8 cellular contexts compared by ENCODE assay signal in genomic region chr2:70094978-70095832, GRCh38. TPM values are rescaled to one million over a fixed set of nuclear protein-coding genes. Genes with fewer than 3 reads are reported as not detected.
DNase-seq lines count a peak whose midpoint lies in the region; ATAC-seq and TF ChIP-seq lines count a peak whose summit lies in the region.

No MANE protein-coding gene starts in this region.

- H2AFZ ChIP-seq in trophoblast cell (ENCODE audit: insufficient read depth, low read length, poor library complexity) = no peak overlapping the region

- no peaks in the 10 kb centered on the region for H3K9me3 Mint-ChIP-seq in CD4-positive, alpha-beta memory T cell
- H3K9me3 Mint-ChIP-seq in activated T-cell treated with anti-CD3 and anti-CD28 coated beads, Interleukin-2, amount 50 U/mL, for 4 hours = no peaks in the 10 kb centered on the region

- POLR2A ChIA-PET in CD4-positive, alpha-beta memory T cell (lab: Charles Lee; ENCODE audit: partially characterized antibody) = interaction anchor here (1.1 to 29.5 kb wide), 11 partner anchors 9 to 199 kb away, joined by 3 to 2231 read pairs (median 8); partner anchors contain the start of genes C2orf42, MXD1, PCBP1 and PCYOX1

- WGBS in gastroesophageal sphincter (ENCODE audit: low coverage in 1 of 2), 2 donors = 16 to 31% methylated on average over 3 to 4 of the region's 7 CpGs
- no CpG with 5 or more reads among the region's 7 CpGs for WGBS in trophoblast cell (ENCODE audit: extremely low coverage, insufficient coverage, insufficient read length)

- H2BK120ac ChIP-seq in trophoblast cell (ENCODE audit: insufficient read depth, low read length, poor library complexity) = no peak overlapping the region

- no peaks in the 10 kb centered on the region for H3K79me2 ChIP-seq in trophoblast cell (ENCODE audit: control insufficient read depth, insufficient read depth, low read length, poor library complexity)

- no peak overlapping the region for H4K12ac ChIP-seq in trophoblast cell (ENCODE audit: low read depth, low read length)

- no peak overlapping the region for H3K4me2 ChIP-seq in trophoblast cell (ENCODE audit: low read length)

- intact Hi-C loops in CD4-positive, alpha-beta memory T cell (cut with micrococcal nuclease) = loop anchor here (1.0 to 2.0 kb wide), 5 partner anchors 8 to 37 kb away; partner anchors contain the start of gene PCBP1

- no peak overlapping the region for H2BK5ac ChIP-seq in trophoblast cell (ENCODE audit: low read depth, low read length, poor library complexity)

- no peak overlapping the region for H2BK12ac ChIP-seq in trophoblast cell (ENCODE audit: low read length)

- H2AK5ac ChIP-seq in trophoblast cell (ENCODE audit: low read length) = no peak overlapping the region

- TF ChIP-seq EP300 in gastroesophageal sphincter (IDR thresholded peaks at IDR 0.05) = no peak

- H3K4ac ChIP-seq in trophoblast cell (ENCODE audit: low read depth, low read length) = no peak overlapping the region

- H3K9me3 ChIP-seq in CD4-positive, alpha-beta memory T cell (ENCODE audit: control insufficient read depth in 1 of 2, low read length in 2 of 2) = no peaks in the 10 kb centered on the region
- no peaks in the 10 kb centered on the region for H3K9me3 ChIP-seq in gastroesophageal sphincter
- H3K9me3 ChIP-seq in trophoblast cell (ENCODE audit: insufficient read depth, low read depth, low read length) = no peaks in the 10 kb centered on the region

- peak overlapping the region; percentile 85 to 100 (median 97) for H3K27ac Mint-ChIP-seq in CD4-positive, alpha-beta memory T cell

- no peak overlapping the region for H3K23ac ChIP-seq in trophoblast cell (ENCODE audit: low read length)

- peaks cover 35 to 54% (median 43%) of the 10 kb centered on the region in 4 donors for H3K4me1 Mint-ChIP-seq in CD4-positive, alpha-beta memory T cell
- peaks cover 49% of the 10 kb centered on the region for H3K4me1 Mint-ChIP-seq in activated T-cell treated with anti-CD3 and anti-CD28 coated beads, Interleukin-2, amount 50 U/mL, for 4 hours (ENCODE audit: low read depth)

- H3K27ac ChIP-seq in CD4-positive, alpha-beta memory T cell (ENCODE audit: low read depth, low read length) = peak overlapping the region; percentile 76
- H3K27ac ChIP-seq in gastroesophageal sphincter = peak overlapping the region; percentile 74 to 86 (median 81)
- H3K27ac ChIP-seq in trophoblast cell (ENCODE audit: low read depth, low read length) = no peak overlapping the region

- CTCF ChIA-PET in CD4-positive, alpha-beta memory T cell (lab: Charles Lee; ENCODE audit: partially characterized antibody) = interaction anchor here (1.0 to 5.6 kb wide), 9 partner anchors 9 to 48 kb away, joined by 3 to 33 read pairs (median 4); no protein-coding TSS in a partner anchor

- TF ChIP-seq CTCF in gastroesophageal sphincter (IDR thresholded peaks at IDR 0.05) = no peak

- no peak overlapping the region for H4K8ac ChIP-seq in trophoblast cell (ENCODE audit: low read depth, low read length)

- H3K79me1 ChIP-seq in trophoblast cell (ENCODE audit: low read length) = no peaks in the 10 kb centered on the region

- H3K18ac ChIP-seq in trophoblast cell (ENCODE audit: low read length) = no peak overlapping the region

- H3K14ac ChIP-seq in trophoblast cell (ENCODE audit: low read length) = no peak overlapping the region

- ATAC-seq in GM19467 (IDR thresholded peaks at IDR 0.05; ENCODE audit: unreplicated experiment) = peak; percentile 53
- peak; percentile 77 to 86 for ATAC-seq in activated T-cell treated with anti-CD3 and anti-CD28 coated beads, Interleukin-2, amount 50 U/mL, for 4 hours
- ATAC-seq in gastroesophageal sphincter = peak; percentile 84
- ATAC-seq in GM19324 (IDR thresholded peaks at IDR 0.05; ENCODE audit: low FRiP score, unreplicated experiment) = no peak

- no peaks in the 10 kb centered on the region for H3K27me3 ChIP-seq in CD4-positive, alpha-beta memory T cell (ENCODE audit: insufficient read depth, low read length)
- H3K27me3 ChIP-seq in gastroesophageal sphincter (no peaks in the 10 kb centered on the region), trophoblast cell (ENCODE audit: insufficient read depth, low read length) (no peaks in the 10 kb centered on the region)

- peak; percentile 69 to 77 (median 74) for DNase-seq in CD4-positive, alpha-beta memory T cell
- peak; percentile 98 for DNase-seq in MV-4-11 (lab: John Stamatoyannopoulos, UW)
- peak; percentile 38 for DNase-seq in activated T-cell treated with anti-CD3 and anti-CD28 coated beads, Interleukin-2, amount 50 U/mL, for 4 hours
- no peak for DNase-seq in trophoblast cell
- DNase-seq in SK-N-DZ (ENCODE audit: low spot score) = no peak

- H3K36me3 ChIP-seq in CD4-positive, alpha-beta memory T cell (ENCODE audit: insufficient read depth, low read length) = no peaks in the 10 kb centered on the region
- H3K36me3 ChIP-seq in gastroesophageal sphincter = no peaks in the 10 kb centered on the region
- H3K36me3 ChIP-seq in trophoblast cell (ENCODE audit: control insufficient read depth in 1 of 2, insufficient read depth in 2 of 2, low read length in 2 of 2) = no peaks in the 10 kb centered on the region

- peaks cover 4 to 13% of the 10 kb centered on the region in 2 donors for H3K36me3 Mint-ChIP-seq in CD4-positive, alpha-beta memory T cell
- peaks cover 5% of the 10 kb centered on the region for H3K36me3 Mint-ChIP-seq in activated T-cell treated with anti-CD3 and anti-CD28 coated beads, Interleukin-2, amount 50 U/mL, for 4 hours (ENCODE audit: insufficient read depth)

- H3K4me1 ChIP-seq in CD4-positive, alpha-beta memory T cell (ENCODE audit: insufficient read depth, low read length) = peaks cover 44% of the 10 kb centered on the region
- peaks cover 0 to 33% (median 7%) of the 10 kb centered on the region in 3 donors for H3K4me1 ChIP-seq in gastroesophageal sphincter
- no peaks in the 10 kb centered on the region for H3K4me1 ChIP-seq in trophoblast cell (ENCODE audit: control insufficient read depth in 1 of 2, insufficient read depth in 2 of 2, low read length in 2 of 2)

- H3K4me3 ChIP-seq in CD4-positive, alpha-beta memory T cell (ENCODE audit: low read length in 2 of 2) = peak overlapping the region; percentile 2 to 23
- H3K4me3 ChIP-seq in gastroesophageal sphincter = peak overlapping the region in 1 of 2 donors; percentile 0
- H3K4me3 ChIP-seq in trophoblast cell (ENCODE audit: low read depth, low read length) = peak overlapping the region; percentile 42

- H4K91ac ChIP-seq in trophoblast cell (ENCODE audit: low read depth, low read length) = no peak overlapping the region

- peak overlapping the region; percentile 78 to 90 (median 84) for H3K4me3 Mint-ChIP-seq in CD4-positive, alpha-beta memory T cell
- H3K4me3 Mint-ChIP-seq in activated T-cell treated with anti-CD3 and anti-CD28 coated beads, Interleukin-2, amount 50 U/mL, for 4 hours = peak overlapping the region; percentile 75

- no peak overlapping the region for H3K9ac ChIP-seq in trophoblast cell (ENCODE audit: low read length)

- TF ChIP-seq POLR2A in gastroesophageal sphincter (IDR thresholded peaks at IDR 0.05) = no peak

- H3K27me3 Mint-ChIP-seq in CD4-positive, alpha-beta memory T cell = no peaks in the 10 kb centered on the region
- no peaks in the 10 kb centered on the region for H3K27me3 Mint-ChIP-seq in activated T-cell treated with anti-CD3 and anti-CD28 coated beads, Interleukin-2, amount 50 U/mL, for 4 hours (ENCODE audit: low read depth)

RNA-seq across cellular contexts. Expression of gene PCBP1, which starts 7.9 kb away (rescaled TPM):
- total RNA-seq in CD4-positive, alpha-beta memory T cell = 100 to 1,000 TPM; 372 to 383 TPM
- polyA plus RNA-seq in CD4-positive, alpha-beta memory T cell = 100 to 1,000 TPM; 116 to 153 TPM
- 100 to 1,000 TPM; 427 to 493 (median 462) TPM for total RNA-seq in activated T-cell treated with anti-CD3 and anti-CD28 coated beads, Interleukin-2, amount 50 U/mL, for 4 hours
- total RNA-seq in gastroesophageal sphincter = 100 to 1,000 TPM; 117 to 222 (median 167) TPM
- 407 and 419 TPM in 2 replicates for polyA plus RNA-seq in trophoblast cell (2013)
- 43.7 and 50.5 TPM in 2 replicates for polyA plus RNA-seq in SK-N-DZ (2014; cell fraction: cytosol; rRNA removed)
- polyA plus RNA-seq in SK-N-DZ (2014; cell fraction: nucleus; rRNA removed) = 25.4 and 55.6 TPM in 2 replicates

Comparison
In these comparisons a context has a peak if more than half of its experiments do, and no peak if none do; other contexts are left out.
1. DNase-seq: peak in CD4-positive, alpha-beta memory T cell (5 of 5), MV-4-11 (single experiment) and activated T-cell treated with anti-CD3 and anti-CD28 coated beads, Interleukin-2, amount 50 U/mL, for 4 hours (single experiment); none in trophoblast cell (0 of 2) and SK-N-DZ (single experiment).